8 cellular contexts compared by ENCODE assay signal in the genomic region with DNA sequence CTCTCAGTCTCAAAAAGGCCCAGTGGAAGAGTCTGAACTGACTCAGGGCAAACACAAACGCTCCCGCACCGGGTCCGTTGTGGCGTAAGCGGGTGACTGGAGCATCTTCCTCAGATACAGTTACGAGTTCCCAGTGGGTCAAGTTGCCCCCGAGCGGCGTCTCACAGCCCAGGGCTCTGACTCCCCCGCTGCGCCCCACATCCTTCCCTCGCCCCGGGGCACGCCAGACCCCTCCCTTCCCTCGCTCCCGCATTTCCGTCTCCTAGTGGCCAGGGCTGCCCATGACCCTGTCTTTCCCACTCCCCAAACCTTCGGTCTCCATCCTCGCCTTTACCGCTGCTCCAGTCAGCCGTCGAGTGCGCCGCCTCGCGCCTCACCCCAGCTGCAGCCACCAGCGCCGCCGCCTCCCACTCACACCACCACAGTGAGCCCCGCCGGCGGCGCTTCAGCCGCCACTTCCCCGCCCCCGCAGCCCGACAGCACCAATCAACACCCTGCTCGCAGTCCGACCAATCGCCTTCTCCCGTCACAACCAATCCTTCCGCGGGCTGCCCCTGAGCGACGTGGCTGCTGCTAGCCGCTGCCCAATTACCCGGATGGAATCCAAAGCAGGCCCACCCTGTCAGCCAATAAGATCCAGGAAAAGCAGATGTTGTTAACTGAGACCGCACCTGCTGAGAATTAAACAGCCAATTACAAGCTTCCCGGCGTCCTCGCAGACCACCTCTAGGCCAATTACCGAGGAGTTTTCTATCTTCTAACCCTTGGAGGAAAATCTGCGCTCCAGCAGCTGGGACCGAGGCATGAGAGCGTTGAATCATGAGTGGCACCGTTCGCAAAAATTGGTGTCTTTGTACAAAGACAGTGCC. TPM values are rescaled to one million over a fixed set of nuclear protein-coding genes. Genes with fewer than 3 reads are reported as not detected.
DNase-seq lines count a peak whose midpoint lies in the region; ATAC-seq and TF ChIP-seq lines count a peak whose summit lies in the region.

A gene with protein sequence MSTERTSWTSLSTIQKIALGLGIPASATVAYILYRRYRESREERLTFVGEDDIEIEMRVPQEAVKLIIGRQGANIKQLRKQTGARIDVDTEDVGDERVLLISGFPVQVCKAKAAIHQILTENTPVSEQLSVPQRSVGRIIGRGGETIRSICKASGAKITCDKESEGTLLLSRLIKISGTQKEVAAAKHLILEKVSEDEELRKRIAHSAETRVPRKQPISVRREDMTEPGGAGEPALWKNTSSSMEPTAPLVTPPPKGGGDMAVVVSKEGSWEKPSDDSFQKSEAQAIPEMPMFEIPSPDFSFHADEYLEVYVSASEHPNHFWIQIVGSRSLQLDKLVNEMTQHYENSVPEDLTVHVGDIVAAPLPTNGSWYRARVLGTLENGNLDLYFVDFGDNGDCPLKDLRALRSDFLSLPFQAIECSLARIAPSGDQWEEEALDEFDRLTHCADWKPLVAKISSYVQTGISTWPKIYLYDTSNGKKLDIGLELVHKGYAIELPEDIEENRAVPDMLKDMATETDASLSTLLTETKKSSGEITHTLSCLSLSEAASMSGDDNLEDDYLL (minus strand): TSS at position 430 of the 869 bp plus-strand sequence. CDS start 7,478 bp downstream, outside the sequence.

- H3F3A ChIP-seq in PC-3 (ENCODE audit: low read length, unreplicated experiment): no peaks in the 10 kb centered on the region

- H3K79me2 ChIP-seq in PC-3 (ENCODE audit: low read length): peaks cover 13% of the 10 kb centered on the region

- no peaks in the 10 kb centered on the region for H3K27me3 ChIP-seq in PC-3 (ENCODE audit: low read length)
- no peaks in the 10 kb centered on the region for H3K27me3 ChIP-seq in esophagus (ENCODE audit: control insufficient read depth in 1 of 2, insufficient read depth in 2 of 2, low read length in 2 of 2)
- H3K27me3 ChIP-seq in mucosa of stomach (ENCODE audit: control insufficient read depth, insufficient read depth, low read length): no peaks in the 10 kb centered on the region

- ATAC-seq in GM21576 (IDR thresholded peaks at IDR 0.05; ENCODE audit: unreplicated experiment): peak; percentile 92
- peak; percentile 96 for ATAC-seq in PC-3

- TF ChIP-seq EP300 in Ishikawa (IDR thresholded peaks at IDR 0.05; ENCODE audit: borderline replicate concordance): no peak

- no peaks in the 10 kb centered on the region for H3K36me3 ChIP-seq in PC-3 (ENCODE audit: low read depth, low read length)
- H3K36me3 ChIP-seq in esophagus (ENCODE audit: control insufficient read depth in 2 of 2, insufficient read depth in 2 of 2, low read length in 1 of 2): no peaks in the 10 kb centered on the region
- no peaks in the 10 kb centered on the region for H3K36me3 ChIP-seq in mucosa of stomach (ENCODE audit: control insufficient read depth, insufficient read depth, low read length)

- H3K9ac ChIP-seq in PC-3 (ENCODE audit: low read length): peak within 1 kb of the TSS; percentile 62
- H3K9ac ChIP-seq in mucosa of stomach (ENCODE audit: low read length): peak within 1 kb of the TSS; percentile 65

- H3K4me1 ChIP-seq in PC-3 (ENCODE audit: insufficient read depth, low read length) (peaks cover 12% of the 10 kb centered on the region), esophagus (ENCODE audit: control insufficient read depth in 2 of 2, insufficient read depth in 2 of 2, low read length in 1 of 2) (peaks cover 0 to 7% of the 10 kb centered on the region in 2 donors), mucosa of stomach (ENCODE audit: control insufficient read depth, insufficient read depth, low read length) (no peaks in the 10 kb centered on the region)

- H3K27ac ChIP-seq in PC-3 (ENCODE audit: low read length) (no peak within 1 kb of the TSS), esophagus (ENCODE audit: low read depth in 2 of 2, low read length in 1 of 2) (peak within 1 kb of the TSS; percentile 23 to 38)

- POLR2A ChIA-PET in PC-3 (lab: Charles Lee; ENCODE audit: unreplicated experiment): interaction anchor here (0.5 kb wide), 1 partner anchor 109 kb away, joined by 4 read pairs; no protein-coding TSS in a partner anchor

- H4K20me1 ChIP-seq in PC-3 (ENCODE audit: low read length): no peaks in the 10 kb centered on the region

- H3K4me2 ChIP-seq in PC-3 (ENCODE audit: low read length): peak within 1 kb of the TSS; percentile 94

- TF ChIP-seq CTCF in PC-3 (conservative IDR thresholded peaks at IDR 0.05; ENCODE audit: low read depth, low read length): peak; percentile 45

- H2AFZ ChIP-seq in PC-3 (ENCODE audit: low read length): peak within 1 kb of the TSS; percentile 96

- H3K9me3 ChIP-seq in PC-3 (ENCODE audit: low read length) (no peaks in the 10 kb centered on the region), esophagus (ENCODE audit: control insufficient read depth in 2 of 2, insufficient read depth in 1 of 2, low read depth in 1 of 2, low read length in 1 of 2) (no peaks in the 10 kb centered on the region), mucosa of stomach (ENCODE audit: control insufficient read depth, low read length) (no peaks in the 10 kb centered on the region)

- peak; percentile 29; the same call in 1 of the 2 replicates for TF ChIP-seq RAD21 in Ishikawa (IDR thresholded peaks at IDR 0.05; ENCODE audit: low read depth)

- H3K9me2 ChIP-seq in PC-3 (replicated peaks; ENCODE audit: low read length): no peaks in the 10 kb centered on the region

- 1% methylated on average over 58 of the region's 58 CpGs for WGBS in esophagus, 2 donors

- TSS peak; percentile 65 for BruUV-seq in PC-3 (replicated peaks; lab: Mats Ljungman, UMichigan)

- CTCF ChIA-PET in PC-3 (lab: Charles Lee): interaction anchor here (0.9 kb wide), 1 partner anchor 56 kb away, joined by 4 read pairs; no protein-coding TSS in a partner anchor

- intact Hi-C loops in PC-3 (cut with micrococcal nuclease): loop anchor here (1.0 to 2.0 kb wide), 2 partner anchors 27 to 46 kb away; a partner anchor contains a TSS

- H3K4me3 ChIP-seq in PC-3 (ENCODE audit: low read length) (peak within 1 kb of the TSS; percentile 83), esophagus (ENCODE audit: low read depth in 1 of 2, low read length in 2 of 2) (peak within 1 kb of the TSS; percentile 67 to 92), mucosa of stomach (ENCODE audit: low read length) (peak within 1 kb of the TSS; percentile 81)

- peak; percentile 99 for DNase-seq in DMS153 treated with DMSO at 0.1 percent for 48 hours (lab: John Stamatoyannopoulos, UW; ENCODE audit: unreplicated experiment)
- peak; percentile 99 for DNase-seq in PC-3
- DNase-seq in activated T-cell treated with anti-CD3 and anti-CD28 coated beads, Interleukin-2, amount 50 U/mL, for 1 hour: peak; percentile 95
- DNase-seq in stimulated activated CD8-positive, alpha-beta memory T cell treated with anti-CD3 and anti-CD28 coated beads, Interleukin-7, amount 100 ng/mL, for 1 hour (ENCODE audit: low read depth in 2 of 2): peak; percentile 93 to 95

TF ChIP-seq in Ishikawa, 13 proteins besides CTCF, POLR2A, EP300 and RAD21 (continues in another document):
- TF ChIP-seq CREB1 (IDR thresholded peaks at IDR 0.05; ENCODE audit: low read depth) (0 out of 2 replicates have a peak, but pooled peaks have one; percentile 36), NFIC (IDR thresholded peaks at IDR 0.05) (no peak), EGR1 (IDR thresholded peaks at IDR 0.05) (peak; percentile 93), ZBTB7A (IDR thresholded peaks at IDR 0.05; ENCODE audit: low read depth) (peak; percentile 80), TAF1 (IDR thresholded peaks at IDR 0.05; ENCODE audit: low read depth) (peak; percentile 57), FOXM1 (IDR thresholded peaks at IDR 0.05; ENCODE audit: borderline replicate concordance, low read depth) (peak; percentile 27; the same call in 1 of the 2 replicates), TCF12 (IDR thresholded peaks at IDR 0.05; ENCODE audit: low read depth) (peak; percentile 48; the same call in 1 of the 2 replicates), CEBPB (IDR thresholded peaks at IDR 0.05) (no peak), TEAD4 (IDR thresholded peaks at IDR 0.05) (0 out of 2 replicates have a peak, but pooled peaks have one; percentile 3), YY1 (IDR thresholded peaks at IDR 0.05; ENCODE audit: low read depth) (peak; percentile 10; the same call in 1 of the 2 replicates)
- TF ChIP-seq, protein P1, sequence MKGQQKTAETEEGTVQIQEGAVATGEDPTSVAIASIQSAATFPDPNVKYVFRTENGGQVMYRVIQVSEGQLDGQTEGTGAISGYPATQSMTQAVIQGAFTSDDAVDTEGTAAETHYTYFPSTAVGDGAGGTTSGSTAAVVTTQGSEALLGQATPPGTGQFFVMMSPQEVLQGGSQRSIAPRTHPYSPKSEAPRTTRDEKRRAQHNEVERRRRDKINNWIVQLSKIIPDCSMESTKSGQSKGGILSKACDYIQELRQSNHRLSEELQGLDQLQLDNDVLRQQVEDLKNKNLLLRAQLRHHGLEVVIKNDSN (IDR thresholded peaks at IDR 0.05): no peak
- TF ChIP-seq, protein P2, sequence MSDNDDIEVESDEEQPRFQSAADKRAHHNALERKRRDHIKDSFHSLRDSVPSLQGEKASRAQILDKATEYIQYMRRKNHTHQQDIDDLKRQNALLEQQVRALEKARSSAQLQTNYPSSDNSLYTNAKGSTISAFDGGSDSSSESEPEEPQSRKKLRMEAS (IDR thresholded peaks at IDR 0.05): peak; percentile 98

RNA-seq across cellular contexts. Expression of the gene that starts here (rescaled TPM):
- total RNA-seq in PC-3 (2014; rRNA removed): 15.2 and 15.6 TPM in 2 replicates
- polyA plus RNA-seq in esophagus: 1 to 10 TPM; 1.1 to 1.5 TPM
